In the genomic region with DNA sequence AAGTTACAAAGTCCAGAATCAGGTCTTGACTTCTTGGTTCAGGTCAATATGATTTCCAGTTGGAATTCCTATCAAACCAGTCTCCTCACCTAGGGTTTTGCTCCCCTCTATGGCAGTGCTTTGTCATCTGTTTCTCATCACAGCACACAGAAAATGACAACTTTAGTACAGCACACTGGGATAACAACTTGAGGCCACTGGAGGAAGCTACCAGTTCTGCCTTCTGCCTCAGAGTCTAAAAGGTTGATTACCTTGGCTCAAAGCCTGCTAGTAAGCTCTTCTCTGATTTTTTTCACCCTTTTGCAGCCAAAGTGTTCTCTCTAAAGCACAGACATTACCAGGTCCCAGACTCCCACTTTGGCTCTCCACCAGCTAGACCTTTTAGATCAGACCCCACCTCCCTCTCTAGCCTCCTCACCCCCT, we compare ENCODE assay signal across 23 cellular contexts. TPM values are rescaled to one million over a fixed set of nuclear protein-coding genes. Genes with fewer than 3 reads are reported as not detected.
A peak's percentile ranks its signal among the peaks of the same experiment; 100 is the strongest.
DNase-seq lines count a peak whose midpoint lies in the region; ATAC-seq and TF ChIP-seq lines count a peak whose summit lies in the region.
"Had no signal": no experiment of that assay in that cellular context is flagged by ENCODE, and none has a peak within 500 bp of the region (broad histone marks: within the 10 kb centered on the region; RNA-seq: fewer than 3 reads in every experiment).

No MANE protein-coding gene starts in this region.

- peaks cover 44% of the 10 kb centered on the region for H3K4me1 ChIP-seq in SJSA1 (replicated peaks)
- H3K4me1 ChIP-seq in thyroid gland: no peaks in the 10 kb centered on the region
- H3K4me1 ChIP-seq: ascending aorta, neural progenitor cell, SJCRH30 had no signal

- peak; percentile 63 for ATAC-seq in left lobe of liver
- ATAC-seq: activated CD8-positive, alpha-beta T cell treated with anti-CD3 and anti-CD28 coated beads, Interleukin-2, amount 10 ng/mL, durations not matched to agents 7 days and 5 days; CD8-positive, alpha-beta T cell; left ventricle myocardium superior; WTC11 had no signal

- H3K36me3 ChIP-seq in SJSA1 (no peaks in the 10 kb centered on the region), thyroid gland (no peaks in the 10 kb centered on the region)
- H3K36me3 ChIP-seq: ascending aorta, neural progenitor cell, SJCRH30 had no signal

- TF ChIP-seq CTCF in thyroid gland (IDR thresholded peaks at IDR 0.05): no peak

- intact Hi-C loops in thyroid gland (cut with DNase I): no loop called here

- H3K27ac ChIP-seq in SJSA1: peak overlapping the region; percentile 41; the same call in 1 of the 2 replicates
- peak overlapping the region; percentile 42 for H3K27ac ChIP-seq in epithelial cell of prostate
- no peak overlapping the region for H3K27ac ChIP-seq in thyroid gland
- H3K27ac ChIP-seq: ascending aorta, KMS-11, neural progenitor cell, SJCRH30 had no signal

- H3K4me3 ChIP-seq in SJSA1 (no peak overlapping the region), thyroid gland (replicated peaks in 1 of 3) (no peak overlapping the region)
- H3K4me3 ChIP-seq: ascending aorta, neural progenitor cell, SJCRH30 had no signal

- TF ChIP-seq POLR2A in thyroid gland (IDR thresholded peaks at IDR 0.05): no peak

- H3K27me3 ChIP-seq in SJSA1 (replicated peaks) (no peaks in the 10 kb centered on the region), thyroid gland (no peaks in the 10 kb centered on the region)
- H3K27me3 ChIP-seq: ascending aorta, neural progenitor cell, SJCRH30 had no signal

- H3K9me3 ChIP-seq in SJSA1 (replicated peaks) (peaks cover 14% of the 10 kb centered on the region), thyroid gland (no peaks in the 10 kb centered on the region)
- H3K9me3 ChIP-seq: ascending aorta, SJCRH30 had no signal

- peak; percentile 38 for DNase-seq in AG20443 (ENCODE audit: low spot score)
- DNase-seq in SJSA1 (ENCODE audit: low read depth in 1 of 2, low spot score in 2 of 2): no peak
- DNase-seq in epithelial cell of prostate (ENCODE audit: low read depth, low spot score): no peak
- DNase-seq in left lobe of liver (ENCODE audit: low spot score): no peak
- no peak for DNase-seq in GF-D8 (lab: John Stamatoyannopoulos, UW)
- DNase-seq in NCI-H1048 (lab: John Stamatoyannopoulos, UW): no peak
- no peak for DNase-seq in NCI-H748 (lab: John Stamatoyannopoulos, UW; ENCODE audit: unreplicated experiment)
- DNase-seq in thyroid gland: no peak
- DNase-seq: activated CD8-positive, alpha-beta T cell treated with anti-CD3 and anti-CD28 coated beads, Interleukin-2, amount 10 ng/mL, durations not matched to agents 7 days and 5 days; activated naive CD4-positive, alpha-beta T cell treated with anti-CD3 and anti-CD28 coated beads, Interleukin-2, amount 10 ng/mL, durations not matched to agents 7 days and 5 days; activated T-cell treated with anti-CD3 and anti-CD28 coated beads, Interleukin-2, amount 50 U/mL, for 48 hours; CD8-positive, alpha-beta T cell; cortex of kidney; left ventricle myocardium superior; NCI-H1105 treated with DMSO at 0.1 percent for 48 hours; NCI-H2107; NCI-H526 treated with DMSO at 0.1 percent for 48 hours; OCI-M1; SJCRH30 had no signal

RNA-seq across cellular contexts. Expression of gene TRIM59, which starts 24.8 kb away (rescaled TPM):
- 99.9 and 119 TPM in 2 replicates for total RNA-seq in SJSA1 (2014; rRNA removed; shearing (Covaris generic))
- total RNA-seq in left lobe of liver: 0.25 TPM
- 1 to 10 TPM; 3.3 to 5.6 (median 3.8) TPM for total RNA-seq in thyroid gland
- total RNA-seq: ascending aorta had no signal

Comparison
In these comparisons a context has a peak if more than half of its experiments do, and no peak if none do; other contexts are left out.
1. H3K27ac ChIP-seq: peak in SJSA1 (single experiment) and epithelial cell of prostate (single experiment); none in thyroid gland (0 of 3).
2. RNA of gene TRIM59, which starts 24.8 kb away (total RNA-seq): 99.9 to 119 TPM in SJSA1; 3.3 to 5.6 TPM in thyroid gland and 0.25 TPM in left lobe of liver (single experiment); every median in the first group is over 10 times any median in the second.